In the genomic region with DNA sequence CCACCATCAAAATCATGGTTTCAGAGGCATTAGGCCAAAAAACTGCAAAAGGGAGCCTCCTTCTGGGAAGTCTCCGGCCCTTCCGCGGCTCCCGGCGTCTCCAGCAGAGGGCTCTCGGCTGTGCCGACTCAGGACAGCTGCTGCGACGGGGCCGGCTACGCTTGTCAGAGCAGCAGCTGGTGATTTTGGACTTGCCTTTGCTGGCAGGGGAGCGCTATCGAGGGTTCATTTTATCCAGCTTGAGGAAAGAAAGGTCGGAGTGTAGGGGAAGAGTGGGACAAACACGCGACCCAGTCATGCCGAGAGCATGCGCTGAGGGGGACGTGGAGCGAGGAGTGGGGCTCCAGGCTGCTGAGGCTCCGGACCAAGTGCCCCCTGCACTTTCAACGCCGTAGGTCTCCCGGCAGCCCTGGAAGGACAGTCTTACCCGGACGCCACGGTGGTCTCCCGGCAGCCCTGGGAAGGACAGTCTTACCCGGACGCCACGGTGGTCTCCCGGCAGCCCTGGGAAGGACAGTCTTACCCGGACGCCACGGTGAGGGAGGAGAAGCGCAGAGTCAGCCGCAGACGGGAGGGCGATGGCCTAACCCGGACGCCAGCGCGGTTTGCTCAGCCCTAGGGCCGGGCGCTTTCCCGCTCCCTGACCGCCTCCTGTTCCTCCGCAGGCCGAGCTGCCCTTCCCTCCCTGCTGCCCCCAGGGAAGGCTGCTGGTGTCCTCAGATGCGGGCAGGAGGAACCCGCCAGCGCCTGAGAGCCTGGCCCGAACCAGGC, we compare ENCODE assay signal across 8 cellular contexts. TPM values are rescaled to one million over a fixed set of nuclear protein-coding genes. Genes with fewer than 3 reads are reported as not detected.
DNase-seq lines count a peak whose midpoint lies in the region; ATAC-seq, FAIRE-seq and TF ChIP-seq lines count a peak whose summit lies in the region.

No MANE protein-coding gene starts in this region.

- H4K20me1 ChIP-seq in keratinocyte (ENCODE audit: control insufficient read depth, extremely low read depth, insufficient read depth, low read length) = peaks cover 3% of the 10 kb centered on the region

- ATAC-seq in GM21619 (IDR thresholded peaks at IDR 0.05; ENCODE audit: unreplicated experiment) (peak; percentile 87), GM19035 (IDR thresholded peaks at IDR 0.05; ENCODE audit: unreplicated experiment) (no peak)

- DNase-seq in DMS114 treated with DMSO at 0.1 percent for 48 hours (lab: John Stamatoyannopoulos, UW; ENCODE audit: unreplicated experiment) (peak; percentile 44), Kasumi-1 (lab: John Stamatoyannopoulos, UW) (peak; percentile 81 to 85), cerebellar cortex (ENCODE audit: low spot score) (peak; percentile 48), keratinocyte (ENCODE audit: low read depth, low spot score) (no peak)
- DNase-seq in activated CD4-positive, CD25-positive, alpha-beta regulatory T cell (lab: John Stamatoyannopoulos, UW) = peak; percentile 6 to 28 (median 8)
- peak; percentile 51 for DNase-seq in stimulated activated CD4-positive, alpha-beta T cell treated with anti-CD3 and anti-CD28 coated beads, Interleukin-12 subunit alpha, Interleukin-12 subunit beta, amount 100 ng/mL, for 4 hours

- no peaks in the 10 kb centered on the region for H3K4me1 ChIP-seq in keratinocyte (ENCODE audit: control insufficient read depth, extremely low read depth, insufficient read depth, low read length)

- H3K9me1 ChIP-seq in keratinocyte (ENCODE audit: control insufficient read depth, extremely low read depth, insufficient read depth, low read length) = no peaks in the 10 kb centered on the region

- H3K27ac ChIP-seq in keratinocyte (ENCODE audit: control insufficient read depth, insufficient read depth, low read length) = no peak overlapping the region

- peak overlapping the region; percentile 77 for H3K4me2 ChIP-seq in keratinocyte (ENCODE audit: control insufficient read depth, extremely low read depth, insufficient read depth, low read depth, low read length)

- H3K4me3 ChIP-seq in keratinocyte (ENCODE audit: control insufficient read depth in 2 of 3, extremely low read depth in 1 of 3, insufficient read depth in 2 of 3, low read depth in 1 of 3, low read length in 3 of 3) = peak overlapping the region in 1 of 3 experiments; percentile 46

- TF ChIP-seq CTCF in keratinocyte (optimal IDR thresholded peaks at IDR 0.05 in 1 of 3, IDR thresholded peaks at IDR 0.05 in 1 of 3, conservative IDR thresholded peaks at IDR 0.05 in 1 of 3; ENCODE audit: extremely low read depth in 1 of 3, insufficient read depth in 2 of 3, low read length in 3 of 3) = peak; percentile 70 to 97 (median 74)

- H3K79me2 ChIP-seq in keratinocyte (ENCODE audit: control insufficient read depth, insufficient read depth, low read length) = no peaks in the 10 kb centered on the region

- peaks cover 10 to 11% of the 10 kb centered on the region in 2 experiments for H3K36me3 ChIP-seq in keratinocyte (ENCODE audit: control insufficient read depth in 2 of 2, extremely low read depth in 1 of 2, insufficient read depth in 2 of 2, low read length in 2 of 2)

- no peaks in the 10 kb centered on the region for H3K9me3 ChIP-seq in keratinocyte (ENCODE audit: control insufficient read depth, low read depth, low read length)

- FAIRE-seq in keratinocyte (lab: Jason Lieb, UNC) = no peak

- H3K9ac ChIP-seq in keratinocyte (ENCODE audit: control insufficient read depth, extremely low read depth, insufficient read depth, low read length) = peak overlapping the region; percentile 15

- dilution Hi-C loops in keratinocyte (cut with MboI; ENCODE audit: extremely low pct_ligation_motif_present, low sequenced_read_pairs) = no loop called here

- H2AFZ ChIP-seq in keratinocyte (ENCODE audit: control insufficient read depth, low read length) = peak overlapping the region; percentile 83

- H3K27me3 ChIP-seq in keratinocyte (ENCODE audit: control insufficient read depth, extremely low read depth, insufficient read depth, low read length) = no peaks in the 10 kb centered on the region

RNA-seq across cellular contexts. Expression of a gene that starts 21.7 kb away (rescaled TPM):
- polyA plus RNA-seq in keratinocyte = 50.1 to 73.4 TPM (median 51.8 TPM) in 3 replicates
- 64.3 TPM for polyA plus RNA-seq in keratinocyte (2011; ENCODE audit: low read depth)
- 25.1 and 52.7 TPM in 2 replicates for polyA plus RNA-seq in keratinocyte (2011; cell fraction: cytosol; rRNA removed)
- 54.6 and 63.3 TPM in 2 replicates for polyA plus RNA-seq in keratinocyte (2011; cell fraction: nucleus; rRNA removed)
- polyA plus RNA-seq in keratinocyte (2012; ENCODE audit: low replicate concordance) = 48.3 and 53.6 TPM in 2 replicates
- 22.2 to 64.2 TPM (median 45.8 TPM) in 3 replicates for polyA minus RNA-seq in keratinocyte
- polyA minus RNA-seq in keratinocyte (2011; cell fraction: cytosol; rRNA and poly(A)+ RNA removed) = 25.7 TPM
- 23.5 and 47.9 TPM in 2 replicates for polyA minus RNA-seq in keratinocyte (2011; cell fraction: nucleus; rRNA and poly(A)+ RNA removed)
